Comparison of ENCODE assay signal across 1 cellular context in genomic region chr2:113203901-113204519, GRCh38.
TF ChIP-seq lines count a peak whose summit lies in the region.

No MANE protein-coding gene starts in this region.

TF ChIP-seq in HepG2, 621 proteins besides CTCF, POLR2A, EP300 and RAD21 (continued from another document and continues in another):
- TF ChIP-seq DMTF1 (CRISPR knock-in tag; IDR thresholded peaks at IDR 0.05) (no peak), ZBTB1 (CRISPR knock-in tag; IDR thresholded peaks at IDR 0.05; ENCODE audit: borderline replicate concordance) (no peak), ZNF34 (CRISPR knock-in tag; IDR thresholded peaks at IDR 0.05; ENCODE audit: borderline replicate concordance) (peak; percentile 36; the same call in 1 of the 2 replicates), ZNF609 (CRISPR knock-in tag; IDR thresholded peaks at IDR 0.05; ENCODE audit: borderline replicate concordance) (peak; percentile 32; the same call in 1 of the 2 replicates), ZNF343 (CRISPR knock-in tag; IDR thresholded peaks at IDR 0.05) (0 out of 2 replicates have a peak, but pooled peaks have one; percentile 40), UBTF (CRISPR knock-in tag; IDR thresholded peaks at IDR 0.05) (peak; percentile 51), NRL (CRISPR knock-in tag; IDR thresholded peaks at IDR 0.05; ENCODE audit: borderline replicate concordance) (peak; percentile 85), PHF21A (CRISPR knock-in tag; IDR thresholded peaks at IDR 0.05) (peak; percentile 45; the same call in 1 of the 2 replicates), ZBTB20 (CRISPR knock-in tag; IDR thresholded peaks at IDR 0.05; ENCODE audit: borderline replicate concordance, low read depth) (peak; percentile 16; the same call in 1 of the 2 replicates), MXI1 (IDR thresholded peaks at IDR 0.05; ENCODE audit: borderline replicate concordance, low read depth, low read length) (peak; percentile 38; the same call in 1 of the 3 replicates), HNF1B (CRISPR knock-in tag; IDR thresholded peaks at IDR 0.05) (0 out of 2 replicates have a peak, but pooled peaks have one; percentile 50), ZBTB25 (CRISPR knock-in tag; IDR thresholded peaks at IDR 0.05) (0 out of 2 replicates have a peak, but pooled peaks have one; percentile 76), ZNF639 (CRISPR knock-in tag; conservative IDR thresholded peaks at IDR 0.05) (0 out of 2 replicates have a peak, but pooled peaks have one; percentile 42), ZNF264 (CRISPR knock-in tag; IDR thresholded peaks at IDR 0.05) (no peak), MAF1 (CRISPR knock-in tag; IDR thresholded peaks at IDR 0.05; ENCODE audit: borderline replicate concordance) (no peak), TFAP4 (IDR thresholded peaks at IDR 0.05; ENCODE audit: borderline replicate concordance, low read depth) (no peak; the same call in 1 of the 2 replicates), ZFP41 (CRISPR knock-in tag; IDR thresholded peaks at IDR 0.05; ENCODE audit: borderline replicate concordance) (peak; percentile 66; the same call in 1 of the 2 replicates), ZBTB38 (CRISPR knock-in tag; IDR thresholded peaks at IDR 0.05) (peak; percentile 30; the same call in 1 of the 2 replicates), LRRFIP1 (CRISPR knock-in tag; conservative IDR thresholded peaks at IDR 0.05) (0 out of 2 replicates have a peak, but pooled peaks have one; percentile 48), SP140L (CRISPR knock-in tag; IDR thresholded peaks at IDR 0.05; ENCODE audit: borderline replicate concordance) (peak; percentile 71; the same call in 1 of the 2 replicates), ZNF687 (CRISPR knock-in tag; IDR thresholded peaks at IDR 0.05) (peak; percentile 63), HOXA3 (CRISPR knock-in tag; IDR thresholded peaks at IDR 0.05) (peak; percentile 51), HINFP (CRISPR knock-in tag; IDR thresholded peaks at IDR 0.05; ENCODE audit: low read depth) (0 out of 2 replicates have a peak, but pooled peaks have one; percentile 36), MYPOP (CRISPR knock-in tag; IDR thresholded peaks at IDR 0.05) (no peak)
